Comparison of ENCODE assay signal across 22 cellular contexts in genomic region chr15:27414168-27414870, GRCh38.
"Had no signal": no experiment of that assay in that cellular context is flagged by ENCODE, and none has a peak within 500 bp of the region (broad histone marks: within the 10 kb centered on the region; RNA-seq: fewer than 3 reads in every experiment).

No MANE protein-coding gene starts in this region.

- FAIRE-seq: kidney had no signal

- H3K9me3 Mint-ChIP-seq: nephron progenitor cell had no signal

- H3K4me3 ChIP-seq: gastroesophageal sphincter, psoas muscle, right lobe of liver, spleen, transverse colon had no signal

- H3K27me3 Mint-ChIP-seq: activated CD4-positive, alpha-beta memory T cell treated with anti-CD3 and anti-CD28 coated beads, Interleukin-2, amount 10 ng/mL, durations not matched to agents 7 days and 5 days; activated CD4-positive, alpha-beta T cell treated with anti-CD3 and anti-CD28 coated beads for 36 hours; activated naive CD8-positive, alpha-beta T cell treated with anti-CD3 and anti-CD28 coated beads, Interleukin-2, amount 10 ng/mL, durations not matched to agents 7 days and 5 days; stimulated activated naive B cell treated with anti-CD40 and anti-IgM and Interleukin-4, amounts not matched to agents 10 μg/mL and 1 μg/mL and 100 μg/mL, for 72 hours had no signal

- H3K27me3 ChIP-seq: right lobe of liver, spleen, transverse colon had no signal

- H3K27ac ChIP-seq: epithelial cell of prostate, gastroesophageal sphincter, psoas muscle, right lobe of liver, spleen, transverse colon had no signal

- H3K4me1 ChIP-seq: gastroesophageal sphincter, psoas muscle, right lobe of liver, spleen, transverse colon had no signal

- H3K36me3 ChIP-seq: gastroesophageal sphincter, right lobe of liver, spleen, transverse colon had no signal

- H3K4me1 Mint-ChIP-seq: activated CD4-positive, alpha-beta memory T cell treated with anti-CD3 and anti-CD28 coated beads, Interleukin-2, amount 10 ng/mL, durations not matched to agents 7 days and 5 days; activated CD4-positive, alpha-beta T cell treated with anti-CD3 and anti-CD28 coated beads for 36 hours; activated naive CD8-positive, alpha-beta T cell treated with anti-CD3 and anti-CD28 coated beads, Interleukin-2, amount 10 ng/mL, durations not matched to agents 7 days and 5 days; stimulated activated naive B cell treated with anti-CD40 and anti-IgM and Interleukin-4, amounts not matched to agents 10 μg/mL and 1 μg/mL and 100 μg/mL, for 72 hours had no signal

- DNase-seq: activated CD4-positive, alpha-beta memory T cell treated with anti-CD3 and anti-CD28 coated beads, Interleukin-2, amount 10 ng/mL, durations not matched to agents 7 days and 5 days; activated CD4-positive, alpha-beta T cell treated with anti-CD3 and anti-CD28 coated beads for 36 hours; activated CD8-positive, alpha-beta memory T cell treated with anti-CD3 and anti-CD28 coated beads, Interleukin-2, amount 50 U/mL, for 4 hours; activated gamma-delta T cell treated with Interleukin-2 at 50 U/mL for 16 hours; activated naive CD8-positive, alpha-beta T cell treated with anti-CD3 and anti-CD28 coated beads, Interleukin-2, amount 10 ng/mL, durations not matched to agents 7 days and 5 days; activated T-cell treated with anti-CD3 and anti-CD28 coated beads, Interleukin-2, amount 50 U/mL, for 72 hours; aorta; central memory CD4-positive, alpha-beta T cell; effector memory CD4-positive, alpha-beta T cell; kidney; mesendoderm; nephron progenitor cell; psoas muscle; right lobe of liver; spleen; stimulated activated CD4-positive, alpha-beta T cell treated with anti-CD3 and anti-CD28 coated beads, Interleukin-2, amount 100 ng/mL, for 24 hours; stimulated activated naive B cell treated with anti-CD40 and anti-IgM and Interleukin-4, amounts not matched to agents 10 μg/mL and 1 μg/mL and 100 μg/mL, for 72 hours; substantia nigra; transverse colon had no signal

- ATAC-seq: activated CD4-positive, alpha-beta T cell treated with anti-CD3 and anti-CD28 coated beads for 36 hours; activated T-cell treated with anti-CD3 and anti-CD28 coated beads, Interleukin-2, amount 50 U/mL, for 72 hours; gastroesophageal sphincter; psoas muscle; right lobe of liver; stimulated activated naive B cell treated with anti-CD40 and anti-IgM and Interleukin-4, amounts not matched to agents 10 μg/mL and 1 μg/mL and 100 μg/mL, for 72 hours had no signal

- H3K36me3 Mint-ChIP-seq: activated naive CD8-positive, alpha-beta T cell treated with anti-CD3 and anti-CD28 coated beads, Interleukin-2, amount 10 ng/mL, durations not matched to agents 7 days and 5 days; stimulated activated naive B cell treated with anti-CD40 and anti-IgM and Interleukin-4, amounts not matched to agents 10 μg/mL and 1 μg/mL and 100 μg/mL, for 72 hours had no signal

- H3K27ac Mint-ChIP-seq: activated CD4-positive, alpha-beta memory T cell treated with anti-CD3 and anti-CD28 coated beads, Interleukin-2, amount 10 ng/mL, durations not matched to agents 7 days and 5 days; activated CD4-positive, alpha-beta T cell treated with anti-CD3 and anti-CD28 coated beads for 36 hours; activated naive CD8-positive, alpha-beta T cell treated with anti-CD3 and anti-CD28 coated beads, Interleukin-2, amount 10 ng/mL, durations not matched to agents 7 days and 5 days; activated T-cell treated with anti-CD3 and anti-CD28 coated beads, Interleukin-2, amount 50 U/mL, for 72 hours; nephron progenitor cell; stimulated activated naive B cell treated with anti-CD40 and anti-IgM and Interleukin-4, amounts not matched to agents 10 μg/mL and 1 μg/mL and 100 μg/mL, for 72 hours; T-helper 2 cell treated with Interferon-gamma antibody and Interleukin-4, amounts not matched to agents 5 μg/mL and 100 μg/mL, for 36 hours had no signal

- H3K4me3 Mint-ChIP-seq: activated CD4-positive, alpha-beta memory T cell treated with anti-CD3 and anti-CD28 coated beads, Interleukin-2, amount 10 ng/mL, durations not matched to agents 7 days and 5 days; activated CD4-positive, alpha-beta T cell treated with anti-CD3 and anti-CD28 coated beads for 36 hours; activated naive CD8-positive, alpha-beta T cell treated with anti-CD3 and anti-CD28 coated beads, Interleukin-2, amount 10 ng/mL, durations not matched to agents 7 days and 5 days; activated T-cell treated with anti-CD3 and anti-CD28 coated beads, Interleukin-2, amount 50 U/mL, for 72 hours; nephron progenitor cell; stimulated activated naive B cell treated with anti-CD40 and anti-IgM and Interleukin-4, amounts not matched to agents 10 μg/mL and 1 μg/mL and 100 μg/mL, for 72 hours; T-helper 2 cell treated with Interferon-gamma antibody and Interleukin-4, amounts not matched to agents 5 μg/mL and 100 μg/mL, for 36 hours had no signal

- H3K9me3 ChIP-seq: gastroesophageal sphincter, psoas muscle, right lobe of liver had no signal
